In genomic region chr2:201182650-201183372, GRCh38 we compare ENCODE assay signal across 1 cellular context.
TF ChIP-seq lines count a peak whose summit lies in the region.

CASP10 (plus strand) TSS chr2:201183141; CDS start chr2:201185778, 2,637 bp downstream.

TF ChIP-seq in GM12878, 131 proteins besides CTCF, POLR2A, EP300 and RAD21 (continued from another document and continues in another):
- 0 out of 2 replicates have a peak, but pooled peaks have one; percentile 30 for TF ChIP-seq CBFB (IDR thresholded peaks at IDR 0.05; ENCODE audit: low read depth)
- TF ChIP-seq RAD51 (IDR thresholded peaks at IDR 0.05): 0 out of 2 replicates have a peak, but pooled peaks have one; percentile 8
- TF ChIP-seq E2F8 (IDR thresholded peaks at IDR 0.05; ENCODE audit: low read depth, partially characterized antibody): no peak
- TF ChIP-seq HDGF (IDR thresholded peaks at IDR 0.05): peak; percentile 73; the same call in 1 of the 2 replicates
- 0 out of 2 replicates have a peak, but pooled peaks have one; percentile 14 for TF ChIP-seq PML (IDR thresholded peaks at IDR 0.05; ENCODE audit: low read length)
- peak; percentile 26 for TF ChIP-seq MEF2B (IDR thresholded peaks at IDR 0.05; ENCODE audit: partially characterized antibody, poor library complexity, severe bottlenecking)
- no peak for TF ChIP-seq SRF (IDR thresholded peaks at IDR 0.05; ENCODE audit: low read depth in 2 of 2, low read length in 2 of 2)
- peak; percentile 71; the same call in 1 of the 2 replicates for TF ChIP-seq ATF2 (IDR thresholded peaks at IDR 0.05; ENCODE audit: low read length)
- TF ChIP-seq CREB1 (IDR thresholded peaks at IDR 0.05; ENCODE audit: low read depth): 0 out of 2 replicates have a peak, but pooled peaks have one; percentile 54
- TF ChIP-seq SPI1 (IDR thresholded peaks at IDR 0.05; ENCODE audit: borderline replicate concordance, insufficient read depth, low read depth, low read length): no peak
- TF ChIP-seq SMARCA5 (IDR thresholded peaks at IDR 0.05): no peak; the same call in 1 of the 2 replicates
- TF ChIP-seq TAF1 (IDR thresholded peaks at IDR 0.05; ENCODE audit: borderline replicate concordance, low read depth, low read length): no peak
- no peak; the same call in 1 of the 2 replicates for TF ChIP-seq GATAD2B (conservative IDR thresholded peaks at IDR 0.05; ENCODE audit: low read depth)
- peak; percentile 64 for TF ChIP-seq FOXK2 (IDR thresholded peaks at IDR 0.05)
- TF ChIP-seq RELA (IDR thresholded peaks at IDR 0.05; ENCODE audit: borderline replicate concordance, partially characterized antibody): peak; percentile 33
- peak in 1 of 2 experiments; percentile 61; a peak in 2 of 4 replicates for TF ChIP-seq ETV6 (conservative IDR thresholded peaks at IDR 0.05 in 1 of 2, IDR thresholded peaks at IDR 0.05 in 1 of 2; ENCODE audit: borderline replicate concordance in 1 of 2, low read depth in 1 of 2)
- no peak for TF ChIP-seq USF2 (IDR thresholded peaks at IDR 0.05; ENCODE audit: borderline replicate concordance, low read depth, low read length)
- no peak for TF ChIP-seq SMAD5 (IDR thresholded peaks at IDR 0.05; ENCODE audit: low read depth)
- TF ChIP-seq SUZ12 (IDR thresholded peaks at IDR 0.05; ENCODE audit: unreplicated experiment): no peak
- TF ChIP-seq BMI1 (IDR thresholded peaks at IDR 0.05; ENCODE audit: borderline replicate concordance): no peak
- TF ChIP-seq TCF7 (IDR thresholded peaks at IDR 0.05; ENCODE audit: borderline replicate concordance): no peak
- peak; percentile 79 for TF ChIP-seq NBN (IDR thresholded peaks at IDR 0.05)
- TF ChIP-seq JUNB (IDR thresholded peaks at IDR 0.05): 0 out of 2 replicates have a peak, but pooled peaks have one; percentile 14
- no peak for TF ChIP-seq PAX5 (IDR thresholded peaks at IDR 0.05; ENCODE audit: borderline replicate concordance, low read depth, low read length)
- TF ChIP-seq MEF2A (IDR thresholded peaks at IDR 0.05; ENCODE audit: insufficient read depth, low read depth, low read length): 0 out of 2 replicates have a peak, but pooled peaks have one; percentile 35
- no peak for TF ChIP-seq HSF1 (IDR thresholded peaks at IDR 0.05; ENCODE audit: low read depth, low read length)
- no peak for TF ChIP-seq RCOR1 (conservative IDR thresholded peaks at IDR 0.05; ENCODE audit: low read depth, low read length)
- TF ChIP-seq BHLHE40 (IDR thresholded peaks at IDR 0.05; ENCODE audit: borderline replicate concordance in 1 of 2, low read depth in 2 of 2, low read length in 1 of 2): peak in 1 of 2 experiments; percentile 9; a peak in 1 of 4 replicates
- TF ChIP-seq ZBED1 (IDR thresholded peaks at IDR 0.05; ENCODE audit: borderline replicate concordance): no peak
- TF ChIP-seq ZNF217 (IDR thresholded peaks at IDR 0.05): 0 out of 2 replicates have a peak, but pooled peaks have one; percentile 17
- no peak for TF ChIP-seq KDM1A (IDR thresholded peaks at IDR 0.05; ENCODE audit: borderline replicate concordance)
- no peak for TF ChIP-seq MTA3 (IDR thresholded peaks at IDR 0.05; ENCODE audit: borderline replicate concordance, low read length)
- TF ChIP-seq NR2F1 (conservative IDR thresholded peaks at IDR 0.05): no peak
- peak; percentile 27 for TF ChIP-seq BCL3 (IDR thresholded peaks at IDR 0.05; ENCODE audit: borderline replicate concordance, insufficient read depth, low read depth, low read length, poor library complexity, severe bottlenecking)
- peak; percentile 94 for TF ChIP-seq ATF7 (IDR thresholded peaks at IDR 0.05; ENCODE audit: low read depth)
- no peak for TF ChIP-seq EGR1 (IDR thresholded peaks at IDR 0.05; ENCODE audit: borderline replicate concordance in 1 of 2, low read depth in 2 of 2, low read length in 2 of 2)
- no peak for TF ChIP-seq NR2C1 (IDR thresholded peaks at IDR 0.05)
- TF ChIP-seq E4F1 (IDR thresholded peaks at IDR 0.05; ENCODE audit: borderline replicate concordance, partially characterized antibody): no peak
- peak; percentile 66; the same call in 1 of the 2 replicates for TF ChIP-seq SMC3 (IDR thresholded peaks at IDR 0.05; ENCODE audit: borderline replicate concordance, low read length)
- TF ChIP-seq RFX5 (IDR thresholded peaks at IDR 0.05; ENCODE audit: low read depth, low read length): no peak
- TF ChIP-seq POU2F2 (IDR thresholded peaks at IDR 0.05; ENCODE audit: borderline replicate concordance, low read depth, low read length): no peak
- TF ChIP-seq ZBTB11 (CRISPR knock-in tag; IDR thresholded peaks at IDR 0.05): no peak
- 0 out of 2 replicates have a peak, but pooled peaks have one; percentile 27 for TF ChIP-seq POLR2AphosphoS5 (IDR thresholded peaks at IDR 0.05; ENCODE audit: low read length)
- no peak for TF ChIP-seq LARP7 (IDR thresholded peaks at IDR 0.05)
- TF ChIP-seq RELB (IDR thresholded peaks at IDR 0.05; ENCODE audit: low read depth): peak; percentile 63; the same call in 1 of the 2 replicates
- 0 out of 2 replicates have a peak, but pooled peaks have one; percentile 40 for TF ChIP-seq MTA2 (IDR thresholded peaks at IDR 0.05; ENCODE audit: low read depth)
- TF ChIP-seq EZH2 (IDR thresholded peaks at IDR 0.05; ENCODE audit: borderline replicate concordance, control insufficient read depth, low read depth, low read length): no peak
- TF ChIP-seq YY1 (IDR thresholded peaks at IDR 0.05; ENCODE audit: low read depth, low read length): peak; percentile 72
- no peak for TF ChIP-seq IRF3 (IDR thresholded peaks at IDR 0.05)
- peak; percentile 85 for TF ChIP-seq IKZF1 (conservative IDR thresholded peaks at IDR 0.05)
- TF ChIP-seq KLF5 (IDR thresholded peaks at IDR 0.05; ENCODE audit: partially characterized antibody): no peak
- TF ChIP-seq TARDBP (IDR thresholded peaks at IDR 0.05; ENCODE audit: borderline replicate concordance): no peak
